In the genomic region with DNA sequence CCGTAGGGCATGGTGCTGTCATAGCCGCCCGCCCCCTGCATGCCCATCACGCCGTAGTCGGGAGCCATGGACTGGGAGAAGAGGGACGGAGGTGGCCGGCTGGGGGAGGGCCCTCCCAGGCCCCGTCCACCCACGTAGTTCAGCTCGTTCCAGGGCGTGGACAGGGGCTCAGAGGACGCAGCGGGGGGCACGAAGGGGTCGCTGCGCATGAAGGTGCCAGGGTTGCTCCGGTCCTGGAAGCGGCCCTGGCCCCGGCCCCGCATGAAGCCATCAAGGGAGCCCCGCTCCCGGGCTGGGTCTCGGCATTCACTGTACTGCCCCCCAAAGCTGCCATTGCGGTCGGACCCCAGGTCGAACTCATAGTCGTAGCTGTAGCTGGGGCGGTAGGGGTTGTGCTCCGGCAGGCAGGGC, we compare ENCODE assay signal across 3 cellular contexts.
TF ChIP-seq lines count a peak whose summit lies in the region.

No MANE protein-coding gene starts in this region.

TF ChIP-seq in SK-N-SH, 30 proteins besides CTCF, POLR2A, EP300 and RAD21:
- no peak for TF ChIP-seq SMC3 (IDR thresholded peaks at IDR 0.05; ENCODE audit: low read depth, low read length)
- TF ChIP-seq GABPA (IDR thresholded peaks at IDR 0.05; ENCODE audit: low read depth): no peak
- no peak for TF ChIP-seq MXI1 (IDR thresholded peaks at IDR 0.05; ENCODE audit: low read depth, low read length)
- TF ChIP-seq TEAD4 (IDR thresholded peaks at IDR 0.05; ENCODE audit: borderline replicate concordance, insufficient read depth): no peak
- TF ChIP-seq, protein P1, sequence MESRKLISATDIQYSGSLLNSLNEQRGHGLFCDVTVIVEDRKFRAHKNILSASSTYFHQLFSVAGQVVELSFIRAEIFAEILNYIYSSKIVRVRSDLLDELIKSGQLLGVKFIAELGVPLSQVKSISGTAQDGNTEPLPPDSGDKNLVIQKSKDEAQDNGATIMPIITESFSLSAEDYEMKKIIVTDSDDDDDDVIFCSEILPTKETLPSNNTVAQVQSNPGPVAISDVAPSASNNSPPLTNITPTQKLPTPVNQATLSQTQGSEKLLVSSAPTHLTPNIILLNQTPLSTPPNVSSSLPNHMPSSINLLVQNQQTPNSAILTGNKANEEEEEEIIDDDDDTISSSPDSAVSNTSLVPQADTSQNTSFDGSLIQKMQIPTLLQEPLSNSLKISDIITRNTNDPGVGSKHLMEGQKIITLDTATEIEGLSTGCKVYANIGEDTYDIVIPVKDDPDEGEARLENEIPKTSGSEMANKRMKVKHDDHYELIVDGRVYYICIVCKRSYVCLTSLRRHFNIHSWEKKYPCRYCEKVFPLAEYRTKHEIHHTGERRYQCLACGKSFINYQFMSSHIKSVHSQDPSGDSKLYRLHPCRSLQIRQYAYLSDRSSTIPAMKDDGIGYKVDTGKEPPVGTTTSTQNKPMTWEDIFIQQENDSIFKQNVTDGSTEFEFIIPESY (IDR thresholded peaks at IDR 0.05; ENCODE audit: borderline replicate concordance, low read depth): no peak
- TF ChIP-seq MAX (IDR thresholded peaks at IDR 0.05; ENCODE audit: low read depth): no peak
- TF ChIP-seq YY1 (IDR thresholded peaks at IDR 0.05; ENCODE audit: low read depth): no peak
- no peak for TF ChIP-seq MEF2A (IDR thresholded peaks at IDR 0.05; ENCODE audit: borderline replicate concordance, low read depth)
- TF ChIP-seq, protein P2, sequence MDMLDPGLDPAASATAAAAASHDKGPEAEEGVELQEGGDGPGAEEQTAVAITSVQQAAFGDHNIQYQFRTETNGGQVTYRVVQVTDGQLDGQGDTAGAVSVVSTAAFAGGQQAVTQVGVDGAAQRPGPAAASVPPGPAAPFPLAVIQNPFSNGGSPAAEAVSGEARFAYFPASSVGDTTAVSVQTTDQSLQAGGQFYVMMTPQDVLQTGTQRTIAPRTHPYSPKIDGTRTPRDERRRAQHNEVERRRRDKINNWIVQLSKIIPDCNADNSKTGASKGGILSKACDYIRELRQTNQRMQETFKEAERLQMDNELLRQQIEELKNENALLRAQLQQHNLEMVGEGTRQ (IDR thresholded peaks at IDR 0.05; ENCODE audit: borderline replicate concordance, low read depth, low read length): no peak
- no peak for TF ChIP-seq FOXJ3 (CRISPR knock-in tag; IDR thresholded peaks at IDR 0.05)
- no peak for TF ChIP-seq CHD2 (IDR thresholded peaks at IDR 0.05; ENCODE audit: low read length, partially characterized antibody)
- no peak for TF ChIP-seq RFX5 (IDR thresholded peaks at IDR 0.05; ENCODE audit: low read length)
- no peak for TF ChIP-seq GATA2 (CRISPR knock-in tag; IDR thresholded peaks at IDR 0.05)
- TF ChIP-seq SIN3A (IDR thresholded peaks at IDR 0.05; ENCODE audit: borderline replicate concordance, low read depth, low read length): no peak
- no peak for TF ChIP-seq NFIC (IDR thresholded peaks at IDR 0.05; ENCODE audit: borderline replicate concordance)
TF ChIP-seq in SK-N-SH: peak in this region for 0.

TF ChIP-seq in SK-N-SH treated with all-trans-retinoic acid at 6 μM for 48 hours, 23 proteins besides CTCF, POLR2A, EP300 and RAD21:
- TF ChIP-seq ZNF70 (CRISPR knock-in tag; IDR thresholded peaks at IDR 0.05) (no peak), ZFP30 (CRISPR knock-in tag; IDR thresholded peaks at IDR 0.05) (no peak), GLIS3 (CRISPR knock-in tag; IDR thresholded peaks at IDR 0.05) (no peak), ZFP3 (CRISPR knock-in tag; IDR thresholded peaks at IDR 0.05) (no peak), ARNTL (CRISPR knock-in tag; IDR thresholded peaks at IDR 0.05; ENCODE audit: borderline replicate concordance, low read depth) (no peak), CSRNP3 (CRISPR knock-in tag; IDR thresholded peaks at IDR 0.05) (no peak)

TF ChIP-seq in K562, 482 proteins besides CTCF, POLR2A, EP300 and RAD21:
- TF ChIP-seq FUS (optimal IDR thresholded peaks at IDR 0.05; ENCODE audit: low read depth, low read length): no peak
- no peak for TF ChIP-seq PRPF4 (IDR thresholded peaks at IDR 0.05; ENCODE audit: insufficient read depth, low read depth, low read length, poor library complexity, severe bottlenecking)
- TF ChIP-seq CCNT2 (IDR thresholded peaks at IDR 0.05; ENCODE audit: borderline replicate concordance, extremely low read depth, insufficient read length, low read depth, low read length): no peak
- TF ChIP-seq FOXM1 (IDR thresholded peaks at IDR 0.05; ENCODE audit: low read depth): no peak
- TF ChIP-seq FOXM1 (CRISPR knock-in tag; IDR thresholded peaks at IDR 0.05; ENCODE audit: low read depth): no peak
- peak; percentile 60 for TF ChIP-seq RBFOX2 (IDR thresholded peaks at IDR 0.05; ENCODE audit: low read depth, low read length)
- TF ChIP-seq ZNF347 (CRISPR knock-in tag; IDR thresholded peaks at IDR 0.05; ENCODE audit: low read depth): no peak
- TF ChIP-seq FOSL1 (tag; conservative IDR thresholded peaks at IDR 0.05): no peak
- no peak for TF ChIP-seq TFAM (CRISPR knock-in tag; conservative IDR thresholded peaks at IDR 0.05)
- no peak for TF ChIP-seq TAF9B (IDR thresholded peaks at IDR 0.05; ENCODE audit: partially characterized antibody)
- no peak for TF ChIP-seq KLF16 (IDR thresholded peaks at IDR 0.05)
- no peak for TF ChIP-seq POLR3A (IDR thresholded peaks at IDR 0.05; ENCODE audit: borderline replicate concordance, extremely low read depth, insufficient read depth, insufficient read length)
- no peak for TF ChIP-seq CCAR2 (IDR thresholded peaks at IDR 0.05; ENCODE audit: low read depth, low read length)
- peak; percentile 54; the same call in 1 of the 2 replicates for TF ChIP-seq POLR2G (IDR thresholded peaks at IDR 0.05; ENCODE audit: low read depth, low read length)
- TF ChIP-seq, protein P3, sequence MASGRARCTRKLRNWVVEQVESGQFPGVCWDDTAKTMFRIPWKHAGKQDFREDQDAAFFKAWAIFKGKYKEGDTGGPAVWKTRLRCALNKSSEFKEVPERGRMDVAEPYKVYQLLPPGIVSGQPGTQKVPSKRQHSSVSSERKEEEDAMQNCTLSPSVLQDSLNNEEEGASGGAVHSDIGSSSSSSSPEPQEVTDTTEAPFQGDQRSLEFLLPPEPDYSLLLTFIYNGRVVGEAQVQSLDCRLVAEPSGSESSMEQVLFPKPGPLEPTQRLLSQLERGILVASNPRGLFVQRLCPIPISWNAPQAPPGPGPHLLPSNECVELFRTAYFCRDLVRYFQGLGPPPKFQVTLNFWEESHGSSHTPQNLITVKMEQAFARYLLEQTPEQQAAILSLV (tag; IDR thresholded peaks at IDR 0.05): no peak
- TF ChIP-seq GABPB2 (CRISPR knock-in tag; conservative IDR thresholded peaks at IDR 0.05): no peak
- TF ChIP-seq ZNF639 (CRISPR knock-in tag; conservative IDR thresholded peaks at IDR 0.05 in 1 of 2, IDR thresholded peaks at IDR 0.05 in 1 of 2): no peak
